In the genomic region with DNA sequence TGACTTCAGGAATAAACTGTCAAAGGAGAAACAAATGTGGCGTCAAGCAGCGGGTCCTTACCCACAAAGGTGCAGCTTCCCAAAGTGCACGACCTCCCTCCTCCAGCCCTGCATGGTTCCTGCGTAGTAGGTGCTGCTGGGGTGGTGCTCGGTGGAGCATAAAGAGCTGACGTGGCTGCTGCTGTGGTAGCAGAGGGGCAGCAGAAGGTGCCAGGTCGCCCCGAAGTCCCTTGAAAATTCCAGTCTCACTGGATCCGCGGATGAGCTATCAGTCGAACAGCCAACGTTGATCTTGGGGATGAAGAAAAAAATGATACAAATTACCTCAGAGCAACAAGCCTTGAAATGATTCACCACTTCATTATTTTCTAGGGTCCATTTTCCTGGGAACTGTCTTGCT, we compare ENCODE assay signal across 1 cellular context.
TF ChIP-seq lines count a peak whose summit lies in the region.

No MANE protein-coding gene starts in this region.

TF ChIP-seq in HepG2, 621 proteins besides CTCF, POLR2A, EP300 and RAD21 (continued from another document):
- TF ChIP-seq, protein P1, sequence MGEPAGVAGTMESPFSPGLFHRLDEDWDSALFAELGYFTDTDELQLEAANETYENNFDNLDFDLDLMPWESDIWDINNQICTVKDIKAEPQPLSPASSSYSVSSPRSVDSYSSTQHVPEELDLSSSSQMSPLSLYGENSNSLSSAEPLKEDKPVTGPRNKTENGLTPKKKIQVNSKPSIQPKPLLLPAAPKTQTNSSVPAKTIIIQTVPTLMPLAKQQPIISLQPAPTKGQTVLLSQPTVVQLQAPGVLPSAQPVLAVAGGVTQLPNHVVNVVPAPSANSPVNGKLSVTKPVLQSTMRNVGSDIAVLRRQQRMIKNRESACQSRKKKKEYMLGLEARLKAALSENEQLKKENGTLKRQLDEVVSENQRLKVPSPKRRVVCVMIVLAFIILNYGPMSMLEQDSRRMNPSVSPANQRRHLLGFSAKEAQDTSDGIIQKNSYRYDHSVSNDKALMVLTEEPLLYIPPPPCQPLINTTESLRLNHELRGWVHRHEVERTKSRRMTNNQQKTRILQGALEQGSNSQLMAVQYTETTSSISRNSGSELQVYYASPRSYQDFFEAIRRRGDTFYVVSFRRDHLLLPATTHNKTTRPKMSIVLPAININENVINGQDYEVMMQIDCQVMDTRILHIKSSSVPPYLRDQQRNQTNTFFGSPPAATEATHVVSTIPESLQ (CRISPR knock-in tag; conservative IDR thresholded peaks at IDR 0.05): no peak
- TF ChIP-seq ZNF501 (CRISPR knock-in tag; IDR thresholded peaks at IDR 0.05): no peak
- TF ChIP-seq ZFP36L1 (CRISPR knock-in tag; IDR thresholded peaks at IDR 0.05): no peak
- TF ChIP-seq RBM22 (optimal IDR thresholded peaks at IDR 0.05; ENCODE audit: low read length): peak; percentile 40
